1 cellular context compared by ENCODE assay signal in the genomic region with DNA sequence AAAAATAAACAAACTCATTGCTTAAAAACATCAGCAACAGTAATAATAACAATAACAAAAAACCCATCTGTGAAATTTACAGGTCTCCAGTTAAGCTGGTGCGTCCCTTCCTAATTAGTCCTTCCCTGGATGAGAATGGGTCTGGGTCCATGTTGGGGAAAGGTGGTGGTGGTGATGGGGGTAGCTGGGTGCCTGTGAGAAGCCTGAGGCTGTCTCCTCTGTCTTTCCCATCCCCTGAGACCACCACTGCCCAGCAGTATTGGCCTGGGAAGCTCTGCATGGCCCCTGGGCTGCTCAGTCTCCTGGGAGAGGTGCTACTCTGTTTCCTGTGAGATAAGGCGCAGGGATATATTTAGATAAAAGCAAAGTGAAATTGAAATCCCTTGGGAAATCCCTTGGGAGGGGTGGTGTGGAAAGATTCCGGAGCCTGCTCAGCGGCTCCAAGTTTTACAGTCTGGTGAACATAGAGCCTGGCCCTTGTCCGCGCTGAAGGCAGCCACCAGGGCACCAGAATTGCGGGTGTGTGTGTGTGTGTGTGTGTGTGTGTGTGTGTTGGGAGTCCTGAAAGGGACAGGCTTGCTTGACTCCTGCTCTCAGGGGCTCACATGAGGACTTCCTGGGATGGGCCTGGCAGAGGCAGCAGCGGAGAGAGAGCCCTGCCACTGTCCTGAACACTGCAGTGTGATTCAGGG.
TF ChIP-seq lines count a peak whose summit lies in the region.

No MANE protein-coding gene starts in this region.

TF ChIP-seq in GM23338, 12 proteins besides CTCF, POLR2A, EP300 and RAD21:
- TF ChIP-seq, protein P1, sequence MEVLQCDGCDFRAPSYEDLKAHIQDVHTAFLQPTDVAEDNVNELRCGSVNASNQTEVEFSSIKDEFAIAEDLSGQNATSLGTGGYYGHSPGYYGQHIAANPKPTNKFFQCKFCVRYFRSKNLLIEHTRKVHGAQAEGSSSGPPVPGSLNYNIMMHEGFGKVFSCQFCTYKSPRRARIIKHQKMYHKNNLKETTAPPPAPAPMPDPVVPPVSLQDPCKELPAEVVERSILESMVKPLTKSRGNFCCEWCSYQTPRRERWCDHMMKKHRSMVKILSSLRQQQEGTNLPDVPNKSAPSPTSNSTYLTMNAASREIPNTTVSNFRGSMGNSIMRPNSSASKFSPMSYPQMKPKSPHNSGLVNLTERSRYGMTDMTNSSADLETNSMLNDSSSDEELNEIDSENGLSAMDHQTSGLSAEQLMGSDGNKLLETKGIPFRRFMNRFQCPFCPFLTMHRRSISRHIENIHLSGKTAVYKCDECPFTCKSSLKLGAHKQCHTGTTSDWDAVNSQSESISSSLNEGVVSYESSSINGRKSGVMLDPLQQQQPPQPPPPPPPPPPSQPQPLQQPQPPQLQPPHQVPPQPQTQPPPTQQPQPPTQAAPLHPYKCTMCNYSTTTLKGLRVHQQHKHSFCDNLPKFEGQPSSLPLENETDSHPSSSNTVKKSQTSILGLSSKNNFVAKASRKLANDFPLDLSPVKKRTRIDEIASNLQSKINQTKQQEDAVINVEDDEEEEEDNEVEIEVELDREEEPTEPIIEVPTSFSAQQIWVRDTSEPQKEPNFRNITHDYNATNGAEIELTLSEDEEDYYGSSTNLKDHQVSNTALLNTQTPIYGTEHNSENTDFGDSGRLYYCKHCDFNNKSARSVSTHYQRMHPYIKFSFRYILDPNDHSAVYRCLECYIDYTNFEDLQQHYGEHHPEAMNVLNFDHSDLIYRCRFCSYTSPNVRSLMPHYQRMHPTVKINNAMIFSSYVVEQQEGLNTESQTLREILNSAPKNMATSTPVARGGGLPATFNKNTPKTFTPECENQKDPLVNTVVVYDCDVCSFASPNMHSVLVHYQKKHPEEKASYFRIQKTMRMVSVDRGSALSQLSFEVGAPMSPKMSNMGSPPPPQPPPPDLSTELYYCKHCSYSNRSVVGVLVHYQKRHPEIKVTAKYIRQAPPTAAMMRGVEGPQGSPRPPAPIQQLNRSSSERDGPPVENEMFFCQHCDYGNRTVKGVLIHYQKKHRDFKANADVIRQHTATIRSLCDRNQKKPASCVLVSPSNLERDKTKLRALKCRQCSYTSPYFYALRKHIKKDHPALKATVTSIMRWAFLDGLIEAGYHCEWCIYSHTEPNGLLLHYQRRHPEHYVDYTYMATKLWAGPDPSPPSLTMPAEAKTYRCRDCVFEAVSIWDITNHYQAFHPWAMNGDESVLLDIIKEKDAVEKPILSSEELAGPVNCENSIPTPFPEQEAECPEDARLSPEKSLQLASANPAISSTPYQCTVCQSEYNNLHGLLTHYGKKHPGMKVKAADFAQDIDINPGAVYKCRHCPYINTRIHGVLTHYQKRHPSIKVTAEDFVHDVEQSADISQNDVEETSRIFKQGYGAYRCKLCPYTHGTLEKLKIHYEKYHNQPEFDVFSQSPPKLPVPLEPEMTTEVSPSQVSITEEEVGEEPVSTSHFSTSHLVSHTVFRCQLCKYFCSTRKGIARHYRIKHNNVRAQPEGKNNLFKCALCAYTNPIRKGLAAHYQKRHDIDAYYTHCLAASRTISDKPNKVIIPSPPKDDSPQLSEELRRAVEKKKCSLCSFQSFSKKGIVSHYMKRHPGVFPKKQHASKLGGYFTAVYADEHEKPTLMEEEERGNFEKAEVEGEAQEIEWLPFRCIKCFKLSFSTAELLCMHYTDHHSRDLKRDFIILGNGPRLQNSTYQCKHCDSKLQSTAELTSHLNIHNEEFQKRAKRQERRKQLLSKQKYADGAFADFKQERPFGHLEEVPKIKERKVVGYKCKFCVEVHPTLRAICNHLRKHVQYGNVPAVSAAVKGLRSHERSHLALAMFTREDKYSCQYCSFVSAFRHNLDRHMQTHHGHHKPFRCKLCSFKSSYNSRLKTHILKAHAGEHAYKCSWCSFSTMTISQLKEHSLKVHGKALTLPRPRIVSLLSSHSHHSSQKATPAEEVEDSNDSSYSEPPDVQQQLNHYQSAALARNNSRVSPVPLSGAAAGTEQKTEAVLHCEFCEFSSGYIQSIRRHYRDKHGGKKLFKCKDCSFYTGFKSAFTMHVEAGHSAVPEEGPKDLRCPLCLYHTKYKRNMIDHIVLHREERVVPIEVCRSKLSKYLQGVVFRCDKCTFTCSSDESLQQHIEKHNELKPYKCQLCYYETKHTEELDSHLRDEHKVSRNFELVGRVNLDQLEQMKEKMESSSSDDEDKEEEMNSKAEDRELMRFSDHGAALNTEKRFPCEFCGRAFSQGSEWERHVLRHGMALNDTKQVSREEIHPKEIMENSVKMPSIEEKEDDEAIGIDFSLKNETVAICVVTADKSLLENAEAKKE (CRISPR knock-in tag; IDR thresholded peaks at IDR 0.05) = no peak
- TF ChIP-seq CREB1 (CRISPR knock-in tag; IDR thresholded peaks at IDR 0.05; ENCODE audit: low read depth) (no peak), EZH2phosphoT487 (IDR thresholded peaks at IDR 0.05; ENCODE audit: unreplicated experiment) (no peak), ZNF114 (CRISPR knock-in tag; IDR thresholded peaks at IDR 0.05) (no peak), ZNF331 (CRISPR knock-in tag; IDR thresholded peaks at IDR 0.05; ENCODE audit: low read depth) (no peak), POLR2AphosphoS5 (IDR thresholded peaks at IDR 0.05; ENCODE audit: low read depth) (no peak), NANOG (IDR thresholded peaks at IDR 0.05; ENCODE audit: borderline replicate concordance) (no peak), STAT1 (IDR thresholded peaks at IDR 0.05; ENCODE audit: unreplicated experiment) (no peak), EZH2 (IDR thresholded peaks at IDR 0.05; ENCODE audit: low read depth, unreplicated experiment) (no peak), JUNB (IDR thresholded peaks at IDR 0.05; ENCODE audit: unreplicated experiment) (no peak)
- TF ChIP-seq, protein P2, sequence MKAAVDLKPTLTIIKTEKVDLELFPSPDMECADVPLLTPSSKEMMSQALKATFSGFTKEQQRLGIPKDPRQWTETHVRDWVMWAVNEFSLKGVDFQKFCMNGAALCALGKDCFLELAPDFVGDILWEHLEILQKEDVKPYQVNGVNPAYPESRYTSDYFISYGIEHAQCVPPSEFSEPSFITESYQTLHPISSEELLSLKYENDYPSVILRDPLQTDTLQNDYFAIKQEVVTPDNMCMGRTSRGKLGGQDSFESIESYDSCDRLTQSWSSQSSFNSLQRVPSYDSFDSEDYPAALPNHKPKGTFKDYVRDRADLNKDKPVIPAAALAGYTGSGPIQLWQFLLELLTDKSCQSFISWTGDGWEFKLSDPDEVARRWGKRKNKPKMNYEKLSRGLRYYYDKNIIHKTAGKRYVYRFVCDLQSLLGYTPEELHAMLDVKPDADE (IDR thresholded peaks at IDR 0.05) = no peak
- TF ChIP-seq, protein P3, sequence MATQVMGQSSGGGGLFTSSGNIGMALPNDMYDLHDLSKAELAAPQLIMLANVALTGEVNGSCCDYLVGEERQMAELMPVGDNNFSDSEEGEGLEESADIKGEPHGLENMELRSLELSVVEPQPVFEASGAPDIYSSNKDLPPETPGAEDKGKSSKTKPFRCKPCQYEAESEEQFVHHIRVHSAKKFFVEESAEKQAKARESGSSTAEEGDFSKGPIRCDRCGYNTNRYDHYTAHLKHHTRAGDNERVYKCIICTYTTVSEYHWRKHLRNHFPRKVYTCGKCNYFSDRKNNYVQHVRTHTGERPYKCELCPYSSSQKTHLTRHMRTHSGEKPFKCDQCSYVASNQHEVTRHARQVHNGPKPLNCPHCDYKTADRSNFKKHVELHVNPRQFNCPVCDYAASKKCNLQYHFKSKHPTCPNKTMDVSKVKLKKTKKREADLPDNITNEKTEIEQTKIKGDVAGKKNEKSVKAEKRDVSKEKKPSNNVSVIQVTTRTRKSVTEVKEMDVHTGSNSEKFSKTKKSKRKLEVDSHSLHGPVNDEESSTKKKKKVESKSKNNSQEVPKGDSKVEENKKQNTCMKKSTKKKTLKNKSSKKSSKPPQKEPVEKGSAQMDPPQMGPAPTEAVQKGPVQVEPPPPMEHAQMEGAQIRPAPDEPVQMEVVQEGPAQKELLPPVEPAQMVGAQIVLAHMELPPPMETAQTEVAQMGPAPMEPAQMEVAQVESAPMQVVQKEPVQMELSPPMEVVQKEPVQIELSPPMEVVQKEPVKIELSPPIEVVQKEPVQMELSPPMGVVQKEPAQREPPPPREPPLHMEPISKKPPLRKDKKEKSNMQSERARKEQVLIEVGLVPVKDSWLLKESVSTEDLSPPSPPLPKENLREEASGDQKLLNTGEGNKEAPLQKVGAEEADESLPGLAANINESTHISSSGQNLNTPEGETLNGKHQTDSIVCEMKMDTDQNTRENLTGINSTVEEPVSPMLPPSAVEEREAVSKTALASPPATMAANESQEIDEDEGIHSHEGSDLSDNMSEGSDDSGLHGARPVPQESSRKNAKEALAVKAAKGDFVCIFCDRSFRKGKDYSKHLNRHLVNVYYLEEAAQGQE (IDR thresholded peaks at IDR 0.05; ENCODE audit: unreplicated experiment) = no peak
